ENCODE assay signal across 8 cellular contexts in genomic region chr11:134252539-134253188, GRCh38. TPM values are rescaled to one million over a fixed set of nuclear protein-coding genes. Genes with fewer than 3 reads are reported as not detected.
A peak's percentile ranks its signal among the peaks of the same experiment; 100 is the strongest.
DNase-seq lines count a peak whose midpoint lies in the region; ATAC-seq and TF ChIP-seq lines count a peak whose summit lies in the region.

No MANE protein-coding gene starts in this region.

- in situ Hi-C loops in brain microvascular endothelial cell (cut with HindIII; ENCODE audit: low pct_ligation_motif_present, low sequenced_read_pairs), result no loop called here

- H3K36me3 ChIP-seq in brain microvascular endothelial cell (replicated peaks) (peaks cover 17% of the 10 kb centered on the region), subcutaneous abdominal adipose tissue (ENCODE audit: control insufficient read depth in 5 of 5, insufficient read depth in 5 of 5, low read length in 5 of 5) (peaks cover 13 to 33% (median 29%) of the 10 kb centered on the region in 5 donors)

- no peaks in the 10 kb centered on the region for H3K9me3 ChIP-seq in subcutaneous abdominal adipose tissue (ENCODE audit: control insufficient read depth in 5 of 5, low read length in 5 of 5)

- peaks cover 2 to 43% (median 37%) of the 10 kb centered on the region in 5 donors for H3K4me1 ChIP-seq in subcutaneous abdominal adipose tissue (ENCODE audit: control insufficient read depth in 5 of 5, insufficient read depth in 5 of 5, low read length in 5 of 5)

- peak; percentile 19 for DNase-seq in stimulated activated CD4-positive, alpha-beta T cell treated with anti-CD3 and anti-CD28 coated beads, Interleukin-1b, Interleukin-23, amount 100 ng/mL, for 48 hours
- DNase-seq in stimulated activated CD4-positive, alpha-beta T cell treated with anti-CD3 and anti-CD28 coated beads, Interleukin-4, amount 100 ng/mL, for 4 hours, result no peak
- DNase-seq in NOMO-1 treated with DMSO at 0.1 percent for 48 hours (lab: John Stamatoyannopoulos, UW; ENCODE audit: unreplicated experiment) (peak; percentile 46), brain microvascular endothelial cell (peak; percentile 44), left lobe of liver (ENCODE audit: low spot score) (no peak), LoVo (ENCODE audit: low spot score) (no peak)

- peak overlapping the region; percentile 49 to 84 (median 79) for H3K9ac ChIP-seq in subcutaneous abdominal adipose tissue (ENCODE audit: low read length in 5 of 5)

- H3K27me3 ChIP-seq in brain microvascular endothelial cell (replicated peaks) (no peaks in the 10 kb centered on the region), subcutaneous abdominal adipose tissue (ENCODE audit: control insufficient read depth in 5 of 5, insufficient read depth in 4 of 5, low read length in 5 of 5) (no peaks in the 10 kb centered on the region)

- no peak for TF ChIP-seq CTCF in brain microvascular endothelial cell (IDR thresholded peaks at IDR 0.05; ENCODE audit: low read depth, low read length, missing control alignments)

- H3K27ac ChIP-seq in brain microvascular endothelial cell (peak overlapping the region; percentile 37), subcutaneous abdominal adipose tissue (ENCODE audit: low read depth, low read length) (peak overlapping the region; percentile 75)

- H3K4me3 ChIP-seq in brain microvascular endothelial cell (ENCODE audit: low read depth, low read length), result peak overlapping the region; percentile 81
- H3K4me3 ChIP-seq in subcutaneous abdominal adipose tissue (ENCODE audit: low read depth in 1 of 5, low read length in 5 of 5), result peak overlapping the region; percentile 83 to 100 (median 98)

- peak; percentile 17 for ATAC-seq in HG03025 (IDR thresholded peaks at IDR 0.05; ENCODE audit: low FRiP score, unreplicated experiment)
- peak; percentile 25 for ATAC-seq in left lobe of liver

RNA-seq across cellular contexts. Expression of gene THYN1, which starts 0.5 kb away (rescaled TPM):
- 21.1 TPM for total RNA-seq in left lobe of liver

RNA-seq across cellular contexts. Expression of gene ACAD8, which starts 0.7 kb away (rescaled TPM):
- 25.7 TPM for total RNA-seq in left lobe of liver

RNA-seq across cellular contexts. Expression of gene GLB1L3, which starts 23.5 kb away (rescaled TPM):
- total RNA-seq in left lobe of liver, result 0.10 TPM

RNA-seq across cellular contexts. Expression of gene VPS26B, which starts 28.2 kb away (rescaled TPM):
- 36.4 TPM for total RNA-seq in left lobe of liver

RNA-seq across cellular contexts. Expression of gene NCAPD3, which starts 28.9 kb away (rescaled TPM):
- 21.7 TPM for total RNA-seq in left lobe of liver

Comparison
In these comparisons a context has a peak if more than half of its experiments do, and no peak if none do; other contexts are left out.
1. DNase-seq: peak in stimulated activated CD4-positive, alpha-beta T cell treated with anti-CD3 and anti-CD28 coated beads, Interleukin-1b, Interleukin-23, amount 100 ng/mL, for 48 hours (single experiment), NOMO-1 treated with DMSO at 0.1 percent for 48 hours (single experiment) and brain microvascular endothelial cell (single experiment); none in stimulated activated CD4-positive, alpha-beta T cell treated with anti-CD3 and anti-CD28 coated beads, Interleukin-4, amount 100 ng/mL, for 4 hours (0 of 2), left lobe of liver (single experiment) and LoVo (single experiment).